9 cellular contexts compared by ENCODE assay signal in genomic region chr17:17416400-17417360, GRCh38.
DNase-seq lines count a peak whose midpoint lies in the region; ATAC-seq and TF ChIP-seq lines count a peak whose summit lies in the region.
"Had no signal": no experiment of that assay in that cellular context is flagged by ENCODE, and none has a peak within 500 bp of the region (broad histone marks: within the 10 kb centered on the region; RNA-seq: fewer than 3 reads in every experiment).

No MANE protein-coding gene starts in this region.

- no peak for TF ChIP-seq CTCF in SK-N-SH (IDR thresholded peaks at IDR 0.05)
- TF ChIP-seq CTCF in RWPE1 (conservative IDR thresholded peaks at IDR 0.05; ENCODE audit: low read depth): no peak
- TF ChIP-seq CTCF in epithelial cell of esophagus (IDR thresholded peaks at IDR 0.05; ENCODE audit: insufficient read depth, low read depth, low read length, missing control alignments): no peak
- no peak for TF ChIP-seq CTCF in tibial nerve (IDR thresholded peaks at IDR 0.05)

- DNase-seq in SK-N-SH (no peak), RWPE1 (ENCODE audit: low spot score) (no peak), epithelial cell of esophagus (ENCODE audit: low read depth) (peak; percentile 77), tibial nerve (ENCODE audit: low spot score in 2 of 2) (no peak), HPDE6-E6E7 (ENCODE audit: extremely low spot score) (no peak)

- no peak overlapping the region for H3K4me2 ChIP-seq in SK-N-SH

- H3F3A ChIP-seq in SK-N-SH (replicated peaks; ENCODE audit: insufficient read depth): peaks cover 5% of the 10 kb centered on the region

- POLR2A ChIA-PET in SK-N-SH (lab: Yijun Ruan, JAX) (no interaction called here), RWPE1 (lab: Yijun Ruan, JAX; ENCODE audit: low non-redundant PET) (interaction anchor here (0.6 kb wide), 1 partner anchor 22 kb away, joined by 3 read pairs; no protein-coding TSS in a partner anchor)

- WGBS in SK-N-SH (ENCODE audit: low lambda C conversion rate): 86% methylated on average over 15 of the region's 16 CpGs
- WGBS in tibial nerve, 2 donors: 72 to 80% methylated on average over 16 of the region's 16 CpGs

- H3K27ac ChIP-seq in SK-N-SH (ENCODE audit: low read depth in 2 of 2, low read length in 1 of 2): peak overlapping the region in 1 of 2 experiments; percentile 15; a peak in 2 of 4 replicates
- peak overlapping the region; percentile 43 for H3K27ac ChIP-seq in RWPE1
- H3K27ac ChIP-seq in tibial nerve: peak overlapping the region in 2 of 4 donors; percentile 25 to 50
- H3K27ac ChIP-seq: parathyroid adenoma had no signal

- H4K20me1 ChIP-seq in SK-N-SH (ENCODE audit: insufficient read depth): no peaks in the 10 kb centered on the region

- no peaks in the 10 kb centered on the region for H3K36me3 ChIP-seq in SK-N-SH (replicated peaks in 1 of 2; ENCODE audit: control insufficient read depth in 1 of 2, insufficient read depth in 2 of 2, low read length in 1 of 2)
- no peaks in the 10 kb centered on the region for H3K36me3 ChIP-seq in neuron (ENCODE audit: insufficient read depth, low read length)
- no peaks in the 10 kb centered on the region for H3K36me3 ChIP-seq in tibial nerve

- H2AFZ ChIP-seq in SK-N-SH (ENCODE audit: low read depth) (peak overlapping the region; percentile 31), neuron (ENCODE audit: low read depth, low read length) (peak overlapping the region; percentile 27)
- H2AFZ ChIP-seq: parathyroid adenoma had no signal

- TF ChIP-seq EP300 in SK-N-SH (IDR thresholded peaks at IDR 0.05; ENCODE audit: borderline replicate concordance in 1 of 2, low read depth in 1 of 2, low read length in 1 of 2): no peak
- TF ChIP-seq EP300 in tibial nerve (IDR thresholded peaks at IDR 0.05): no peak

- TF ChIP-seq RAD21 in SK-N-SH (IDR thresholded peaks at IDR 0.05; ENCODE audit: low read length): no peak

- H3K4me1 ChIP-seq in SK-N-SH (ENCODE audit: control insufficient read depth in 1 of 2, insufficient read depth in 2 of 2, low read depth in 1 of 2, low read length in 1 of 2) (peaks cover 0 to 11% of the 10 kb centered on the region in 2 experiments; a peak in 2 of 4 replicates), neuron (ENCODE audit: insufficient read depth, low read length) (no peaks in the 10 kb centered on the region), tibial nerve (peaks cover 0 to 42% (median 7%) of the 10 kb centered on the region in 4 donors)

- CTCF ChIA-PET in SK-N-SH (lab: Yijun Ruan, JAX) (no interaction called here), RWPE1 (lab: Yijun Ruan, JAX) (no interaction called here)

- no peak for TF ChIP-seq POLR2A in tibial nerve (IDR thresholded peaks at IDR 0.05)

- no peak for ATAC-seq in SK-N-SH treated with all-trans-retinoic acid at 6 μM for 48 hours
- no peak for ATAC-seq in GM19023 (IDR thresholded peaks at IDR 0.05; ENCODE audit: unreplicated experiment)

- no peak overlapping the region for H3K9ac ChIP-seq in SK-N-SH
- H3K9ac ChIP-seq: parathyroid adenoma had no signal

- no peaks in the 10 kb centered on the region for H3K9me2 ChIP-seq in SK-N-SH

- no peaks in the 10 kb centered on the region for H3K79me2 ChIP-seq in SK-N-SH (ENCODE audit: insufficient read depth)
- H3K79me2 ChIP-seq: parathyroid adenoma had no signal

- H3K9me3 ChIP-seq in SK-N-SH (no peaks in the 10 kb centered on the region), neuron (ENCODE audit: low read length) (peaks cover 1% of the 10 kb centered on the region), tibial nerve (peaks cover 0 to 3% (median 0%) of the 10 kb centered on the region in 4 donors)

- H3K27me3 ChIP-seq in SK-N-SH (ENCODE audit: insufficient read depth) (no peaks in the 10 kb centered on the region), neuron (ENCODE audit: insufficient read depth, low read length) (peaks cover 4% of the 10 kb centered on the region), tibial nerve (no peaks in the 10 kb centered on the region)

- H3K4me3 ChIP-seq in SK-N-SH (ENCODE audit: low read depth in 2 of 2, low read length in 1 of 2) (no peak overlapping the region), epithelial cell of esophagus (ENCODE audit: low read length) (no peak overlapping the region), neuron (ENCODE audit: low read length) (no peak overlapping the region), tibial nerve (no peak overlapping the region)

TF ChIP-seq in SK-N-SH, 30 proteins besides CTCF, POLR2A, EP300 and RAD21 (continues in another document):
- TF ChIP-seq GATA2 (CRISPR knock-in tag; IDR thresholded peaks at IDR 0.05): no peak
- no peak for TF ChIP-seq RCOR1 (IDR thresholded peaks at IDR 0.05; ENCODE audit: low read length)
- no peak for TF ChIP-seq YY1 (IDR thresholded peaks at IDR 0.05; ENCODE audit: low read depth)
- no peak for TF ChIP-seq SMC3 (IDR thresholded peaks at IDR 0.05; ENCODE audit: low read depth, low read length)
- TF ChIP-seq, protein P1, sequence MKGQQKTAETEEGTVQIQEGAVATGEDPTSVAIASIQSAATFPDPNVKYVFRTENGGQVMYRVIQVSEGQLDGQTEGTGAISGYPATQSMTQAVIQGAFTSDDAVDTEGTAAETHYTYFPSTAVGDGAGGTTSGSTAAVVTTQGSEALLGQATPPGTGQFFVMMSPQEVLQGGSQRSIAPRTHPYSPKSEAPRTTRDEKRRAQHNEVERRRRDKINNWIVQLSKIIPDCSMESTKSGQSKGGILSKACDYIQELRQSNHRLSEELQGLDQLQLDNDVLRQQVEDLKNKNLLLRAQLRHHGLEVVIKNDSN (IDR thresholded peaks at IDR 0.05; ENCODE audit: borderline replicate concordance, low read depth): no peak
- TF ChIP-seq IRF3 (IDR thresholded peaks at IDR 0.05; ENCODE audit: low read depth, low read length): no peak
- no peak for TF ChIP-seq TEAD4 (IDR thresholded peaks at IDR 0.05; ENCODE audit: borderline replicate concordance, insufficient read depth)
- TF ChIP-seq CHD2 (IDR thresholded peaks at IDR 0.05; ENCODE audit: low read length, partially characterized antibody): no peak

TF ChIP-seq in SK-N-SH treated with all-trans-retinoic acid at 6 μM for 48 hours, 23 proteins besides CTCF, POLR2A, EP300 and RAD21 (continues in another document):
- TF ChIP-seq TCF4 (CRISPR knock-in tag; IDR thresholded peaks at IDR 0.05; ENCODE audit: borderline replicate concordance) (no peak), OSR1 (CRISPR knock-in tag; IDR thresholded peaks at IDR 0.05) (no peak), ZNF565 (CRISPR knock-in tag; conservative IDR thresholded peaks at IDR 0.05; ENCODE audit: low read depth) (no peak), CREB5 (CRISPR knock-in tag; IDR thresholded peaks at IDR 0.05; ENCODE audit: low read depth) (no peak), ARNTL (CRISPR knock-in tag; IDR thresholded peaks at IDR 0.05; ENCODE audit: borderline replicate concordance, low read depth) (no peak), ZNF70 (CRISPR knock-in tag; IDR thresholded peaks at IDR 0.05) (no peak), ISL1 (CRISPR knock-in tag; IDR thresholded peaks at IDR 0.05) (no peak), RARB (CRISPR knock-in tag; IDR thresholded peaks at IDR 0.05) (no peak), ZFP3 (CRISPR knock-in tag; IDR thresholded peaks at IDR 0.05) (no peak), CSDC2 (CRISPR knock-in tag; IDR thresholded peaks at IDR 0.05) (no peak), SNAI2 (CRISPR knock-in tag; IDR thresholded peaks at IDR 0.05) (no peak)
- TF ChIP-seq, protein P2, sequence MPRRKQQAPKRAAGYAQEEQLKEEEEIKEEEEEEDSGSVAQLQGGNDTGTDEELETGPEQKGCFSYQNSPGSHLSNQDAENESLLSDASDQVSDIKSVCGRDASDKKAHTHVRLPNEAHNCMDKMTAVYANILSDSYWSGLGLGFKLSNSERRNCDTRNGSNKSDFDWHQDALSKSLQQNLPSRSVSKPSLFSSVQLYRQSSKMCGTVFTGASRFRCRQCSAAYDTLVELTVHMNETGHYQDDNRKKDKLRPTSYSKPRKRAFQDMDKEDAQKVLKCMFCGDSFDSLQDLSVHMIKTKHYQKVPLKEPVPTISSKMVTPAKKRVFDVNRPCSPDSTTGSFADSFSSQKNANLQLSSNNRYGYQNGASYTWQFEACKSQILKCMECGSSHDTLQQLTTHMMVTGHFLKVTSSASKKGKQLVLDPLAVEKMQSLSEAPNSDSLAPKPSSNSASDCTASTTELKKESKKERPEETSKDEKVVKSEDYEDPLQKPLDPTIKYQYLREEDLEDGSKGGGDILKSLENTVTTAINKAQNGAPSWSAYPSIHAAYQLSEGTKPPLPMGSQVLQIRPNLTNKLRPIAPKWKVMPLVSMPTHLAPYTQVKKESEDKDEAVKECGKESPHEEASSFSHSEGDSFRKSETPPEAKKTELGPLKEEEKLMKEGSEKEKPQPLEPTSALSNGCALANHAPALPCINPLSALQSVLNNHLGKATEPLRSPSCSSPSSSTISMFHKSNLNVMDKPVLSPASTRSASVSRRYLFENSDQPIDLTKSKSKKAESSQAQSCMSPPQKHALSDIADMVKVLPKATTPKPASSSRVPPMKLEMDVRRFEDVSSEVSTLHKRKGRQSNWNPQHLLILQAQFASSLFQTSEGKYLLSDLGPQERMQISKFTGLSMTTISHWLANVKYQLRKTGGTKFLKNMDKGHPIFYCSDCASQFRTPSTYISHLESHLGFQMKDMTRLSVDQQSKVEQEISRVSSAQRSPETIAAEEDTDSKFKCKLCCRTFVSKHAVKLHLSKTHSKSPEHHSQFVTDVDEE (CRISPR knock-in tag; IDR thresholded peaks at IDR 0.05): no peak
- TF ChIP-seq, protein P3, sequence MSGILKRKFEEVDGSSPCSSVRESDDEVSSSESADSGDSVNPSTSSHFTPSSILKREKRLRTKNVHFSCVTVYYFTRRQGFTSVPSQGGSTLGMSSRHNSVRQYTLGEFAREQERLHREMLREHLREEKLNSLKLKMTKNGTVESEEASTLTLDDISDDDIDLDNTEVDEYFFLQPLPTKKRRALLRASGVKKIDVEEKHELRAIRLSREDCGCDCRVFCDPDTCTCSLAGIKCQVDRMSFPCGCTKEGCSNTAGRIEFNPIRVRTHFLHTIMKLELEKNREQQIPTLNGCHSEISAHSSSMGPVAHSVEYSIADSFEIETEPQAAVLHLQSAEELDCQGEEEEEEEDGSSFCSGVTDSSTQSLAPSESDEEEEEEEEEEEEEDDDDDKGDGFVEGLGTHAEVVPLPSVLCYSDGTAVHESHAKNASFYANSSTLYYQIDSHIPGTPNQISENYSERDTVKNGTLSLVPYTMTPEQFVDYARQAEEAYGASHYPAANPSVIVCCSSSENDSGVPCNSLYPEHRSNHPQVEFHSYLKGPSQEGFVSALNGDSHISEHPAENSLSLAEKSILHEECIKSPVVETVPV (CRISPR knock-in tag; IDR thresholded peaks at IDR 0.05): no peak
